In the genomic region with DNA sequence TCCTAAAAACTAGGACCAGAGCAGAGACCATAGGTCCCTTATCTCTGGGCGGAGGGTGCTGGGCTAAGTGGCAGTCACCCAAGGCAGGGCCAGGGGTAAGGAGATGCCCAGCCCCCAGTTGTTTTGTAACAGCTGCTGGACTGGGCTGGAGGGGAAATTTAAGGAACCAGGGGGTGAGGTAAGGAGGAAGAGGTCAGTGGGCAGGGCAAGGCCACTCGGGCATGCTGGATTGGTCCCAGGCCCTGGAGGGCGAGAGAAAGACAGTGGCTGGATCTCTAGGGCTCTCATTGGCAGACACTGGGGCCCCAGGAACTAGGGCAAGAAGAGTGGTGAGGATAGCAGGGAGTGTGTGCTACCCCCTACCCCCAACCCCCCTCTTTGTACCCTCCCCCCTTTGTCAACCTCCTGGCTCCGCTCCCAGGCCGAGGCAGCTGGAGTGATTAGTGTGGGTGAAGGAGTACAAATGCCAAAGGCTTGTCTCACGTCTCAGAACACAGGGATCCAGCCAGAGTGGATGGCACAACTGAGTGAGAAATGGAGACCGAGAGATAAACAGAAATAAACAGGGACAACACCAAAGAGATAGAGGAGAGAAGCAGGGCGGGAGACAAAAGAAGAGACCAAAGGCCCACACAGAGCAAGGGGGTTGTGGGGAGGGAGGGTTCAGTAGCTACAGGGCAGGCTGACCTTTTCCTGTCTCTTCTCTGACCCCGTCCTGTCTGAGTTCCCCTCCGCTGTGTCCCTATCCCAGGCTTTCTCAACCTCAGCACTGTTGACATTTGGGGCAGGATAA, we compare ENCODE assay signal across 9 cellular contexts. TPM values are rescaled to one million over a fixed set of nuclear protein-coding genes. Genes with fewer than 3 reads are reported as not detected.
DNase-seq lines count a peak whose midpoint lies in the region; ATAC-seq, FAIRE-seq and TF ChIP-seq lines count a peak whose summit lies in the region.
"Had no signal": no experiment of that assay in that cellular context is flagged by ENCODE, and none has a peak within 500 bp of the region (broad histone marks: within the 10 kb centered on the region; RNA-seq: fewer than 3 reads in every experiment).

No MANE protein-coding gene starts in this region.

- H3K9me2 ChIP-seq in MM.1S (replicated peaks; ENCODE audit: insufficient read depth, low read length), result no peaks in the 10 kb centered on the region

- no peaks in the 10 kb centered on the region for H3K27me3 ChIP-seq in ovary
- no peaks in the 10 kb centered on the region for H3K27me3 ChIP-seq in MM.1S (replicated peaks; ENCODE audit: insufficient read depth, low read length)

- H3K27ac ChIP-seq in ovary (peak overlapping the region in 1 of 2 donors; percentile 61), MM.1S (ENCODE audit: low read length) (no peak overlapping the region)

- no peaks in the 10 kb centered on the region for H3K79me2 ChIP-seq in MM.1S (ENCODE audit: low read length)

- WGBS in ovary, 3 donors, result 30 to 39% (median 34%) methylated on average over 10 of the region's 10 CpGs

- H3K36me3 ChIP-seq in ovary (no peaks in the 10 kb centered on the region), MM.1S (replicated peaks; ENCODE audit: insufficient read depth, low read length) (no peaks in the 10 kb centered on the region)

- H3K4me2 ChIP-seq in MM.1S (ENCODE audit: low read depth, low read length), result no peak overlapping the region

- H3K9ac ChIP-seq in MM.1S (ENCODE audit: low read length), result no peak overlapping the region

- H2AFZ ChIP-seq in MM.1S (ENCODE audit: low read length), result no peak overlapping the region

- no peak for TF ChIP-seq POLR2A in ovary (IDR thresholded peaks at IDR 0.05)

- no peak for TF ChIP-seq CTCF in ovary (IDR thresholded peaks at IDR 0.05)
- TF ChIP-seq CTCF in MM.1S (IDR thresholded peaks at IDR 0.05; ENCODE audit: low read length), result no peak

- no peak for FAIRE-seq in RCC 7860 (lab: Jason Lieb, UNC)

- H4K20me1 ChIP-seq in MM.1S (ENCODE audit: insufficient read depth, low read length), result no peaks in the 10 kb centered on the region

- DNase-seq in Daoy (ENCODE audit: low read depth), result peak; percentile 64
- peak; percentile 8 for DNase-seq in RCC 7860 (ENCODE audit: low spot score)
- DNase-seq in glomerular visceral epithelial cell (ENCODE audit: extremely low spot score), result peak; percentile 47
- peak; percentile 29 to 63 (median 44) for DNase-seq in ovary
- no peak for DNase-seq in MM.1S
- DNase-seq in stimulated activated CD4-positive, alpha-beta T cell treated with anti-CD3 and anti-CD28 coated beads, Interleukin-1b, Interleukin-23, amount 100 ng/mL, for 48 hours, result no peak
- DNase-seq: amniotic stem cell had no signal

- TF ChIP-seq EP300 in ovary (IDR thresholded peaks at IDR 0.05), result no peak

- H3F3A ChIP-seq in MM.1S (ENCODE audit: insufficient read depth, low read length), result no peaks in the 10 kb centered on the region

- no peaks in the 10 kb centered on the region for H3K9me3 ChIP-seq in ovary
- H3K9me3 ChIP-seq in MM.1S (replicated peaks; ENCODE audit: insufficient read depth, low read length), result no peaks in the 10 kb centered on the region

- peaks cover 17% of the 10 kb centered on the region for H3K4me1 ChIP-seq in ovary (ENCODE audit: insufficient read depth)
- H3K4me1 ChIP-seq in MM.1S (ENCODE audit: low read length), result no peaks in the 10 kb centered on the region

- H3K4me3 ChIP-seq in ovary, result no peak overlapping the region
- H3K4me3 ChIP-seq in MM.1S (ENCODE audit: low read length), result no peak overlapping the region

- intact Hi-C loops in ovary (cut with DNase I), result no loop called here

- ATAC-seq in HG03095 (IDR thresholded peaks at IDR 0.05; ENCODE audit: unreplicated experiment) (no peak), HG02623 (IDR thresholded peaks at IDR 0.05; ENCODE audit: unreplicated experiment) (no peak)

RNA-seq across cellular contexts. Expression of a gene that starts 20.5 kb away (rescaled TPM):
- 57.4 and 76.3 TPM in 2 replicates for total RNA-seq in Daoy (2014; rRNA removed; shearing (Covaris generic))
- 100 to 1,000 TPM in 1 of 7 donors, 10 to 100 TPM in 6; 49.2 to 101 (median 92.6) TPM for total RNA-seq in ovary
- 100 to 1,000 TPM in 1 of 2 donors, 10 to 100 TPM in 1; 40.2 to 109 TPM for polyA plus RNA-seq in ovary

RNA-seq across cellular contexts. Expression of a gene that starts 47.8 kb away (rescaled TPM):
- total RNA-seq in Daoy (2014; rRNA removed; shearing (Covaris generic)), result 183 and 236 TPM in 2 replicates
- 10 to 100 TPM; 34.9 to 99.1 (median 69.0) TPM for total RNA-seq in ovary
- polyA plus RNA-seq in ovary, result 10 to 100 TPM; 31.4 to 44.3 TPM

RNA-seq across cellular contexts. Expression of a gene that starts 54.5 kb away (rescaled TPM):
- total RNA-seq in Daoy (2014; rRNA removed; shearing (Covaris generic)), result 129 and 141 TPM in 2 replicates
- 10 to 100 TPM; 42.3 to 49.6 (median 45.2) TPM for total RNA-seq in ovary
- 10 to 100 TPM; 44.0 to 94.6 TPM for polyA plus RNA-seq in ovary

Comparison
In these comparisons a context has a peak if more than half of its experiments do, and no peak if none do; other contexts are left out.
1. DNase-seq: peak in Daoy (single experiment), RCC 7860 (single experiment), glomerular visceral epithelial cell (single experiment) and ovary (5 of 5); none in MM.1S (single experiment) and stimulated activated CD4-positive, alpha-beta T cell treated with anti-CD3 and anti-CD28 coated beads, Interleukin-1b, Interleukin-23, amount 100 ng/mL, for 48 hours (single experiment).